19 cellular contexts compared by ENCODE assay signal in the genomic region with DNA sequence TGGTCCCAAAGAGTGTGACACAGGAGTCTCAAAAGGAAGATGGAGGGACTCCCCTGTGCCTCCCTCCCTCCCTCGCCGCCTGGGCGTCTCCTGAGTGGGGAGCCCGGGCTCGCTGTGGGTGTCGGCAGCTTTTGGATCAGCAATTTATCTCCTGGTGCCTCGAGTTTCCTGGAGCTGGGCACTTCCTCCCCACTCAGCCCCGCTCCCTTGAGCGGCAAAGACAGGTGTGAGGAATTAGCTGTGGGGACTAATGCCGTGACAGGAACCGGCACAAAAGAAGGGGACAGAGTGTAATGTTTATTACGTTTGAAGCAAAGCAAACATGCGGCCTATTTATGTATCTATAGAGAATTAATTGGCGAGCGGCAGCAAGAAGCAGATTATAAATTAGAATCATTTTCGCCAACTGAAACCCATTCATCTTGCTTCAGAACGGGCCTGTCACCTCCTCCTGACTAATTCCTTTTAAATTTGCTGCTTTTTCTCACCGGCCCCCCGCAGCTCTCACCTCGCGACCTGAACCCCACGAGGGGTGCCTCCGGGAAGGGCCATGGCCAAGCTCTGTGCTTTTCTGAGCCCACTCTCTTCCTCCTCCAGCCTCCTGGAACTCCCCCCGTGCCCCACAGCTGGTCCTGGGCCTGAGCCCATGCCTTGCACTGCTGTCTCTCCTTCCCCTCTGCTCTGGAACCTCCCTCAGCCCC. TPM values are rescaled to one million over a fixed set of nuclear protein-coding genes. Genes with fewer than 3 reads are reported as not detected.
"Had no signal": no experiment of that assay in that cellular context is flagged by ENCODE, and none has a peak within 500 bp of the region (broad histone marks: within the 10 kb centered on the region; RNA-seq: fewer than 3 reads in every experiment).

No MANE protein-coding gene starts in this region.

- H3K4me3 Mint-ChIP-seq: activated CD4-positive, alpha-beta memory T cell treated with anti-CD3 and anti-CD28 coated beads for 36 hours; activated naive CD8-positive, alpha-beta T cell treated with anti-CD3 and anti-CD28 coated beads for 36 hours; activated T-cell treated with anti-CD3 and anti-CD28 coated beads, Interleukin-2, amount 50 U/mL, for 4 hours; endodermal cell; mesothelial cell of epicardium; naive B cell; stimulated activated naive B cell treated with anti-CD40 and anti-IgM and Interleukin-4, amounts not matched to agents 10 μg/mL and 1 μg/mL and 100 μg/mL, for 72 hours had no signal

- DNase-seq: activated CD4-positive, alpha-beta memory T cell treated with anti-CD3 and anti-CD28 coated beads for 36 hours; activated CD4-positive, CD25-positive, alpha-beta regulatory T cell treated with anti-CD3 and anti-CD28 coated beads, Interleukin-2, amount 50 U/mL, for 72 hours; activated gamma-delta T cell treated with Interleukin-2 at 50 U/mL for 16 hours; activated naive CD8-positive, alpha-beta T cell treated with anti-CD3 and anti-CD28 coated beads for 36 hours; activated T-cell treated with anti-CD3 and anti-CD28 coated beads, Interleukin-2, amount 50 U/mL, for 4 hours; endodermal cell; left cardiac atrium; lower lobe of right lung; naive B cell; stimulated activated CD4-positive, alpha-beta T cell treated with anti-CD3 and anti-CD28 coated beads, Interleukin-2, amount 100 ng/mL, for 24 hours; stimulated activated naive B cell treated with anti-CD40 and anti-IgM and Interleukin-4, amounts not matched to agents 10 μg/mL and 1 μg/mL and 100 μg/mL, for 72 hours had no signal

- H3K27ac ChIP-seq: esophagus muscularis mucosa, lower lobe of right lung, neutrophil, tibial nerve had no signal

- H3K27ac Mint-ChIP-seq: activated CD4-positive, alpha-beta memory T cell treated with anti-CD3 and anti-CD28 coated beads for 36 hours; activated naive CD8-positive, alpha-beta T cell treated with anti-CD3 and anti-CD28 coated beads for 36 hours; endodermal cell; mesothelial cell of epicardium; stimulated activated naive B cell treated with anti-CD40 and anti-IgM and Interleukin-4, amounts not matched to agents 10 μg/mL and 1 μg/mL and 100 μg/mL, for 72 hours had no signal

- H3K36me3 Mint-ChIP-seq: activated CD4-positive, alpha-beta memory T cell treated with anti-CD3 and anti-CD28 coated beads for 36 hours; activated naive CD8-positive, alpha-beta T cell treated with anti-CD3 and anti-CD28 coated beads for 36 hours; mesothelial cell of epicardium; naive B cell; stimulated activated naive B cell treated with anti-CD40 and anti-IgM and Interleukin-4, amounts not matched to agents 10 μg/mL and 1 μg/mL and 100 μg/mL, for 72 hours had no signal

- H3K9me3 Mint-ChIP-seq: activated CD4-positive, alpha-beta memory T cell treated with anti-CD3 and anti-CD28 coated beads for 36 hours; activated naive CD8-positive, alpha-beta T cell treated with anti-CD3 and anti-CD28 coated beads for 36 hours; activated T-cell treated with anti-CD3 and anti-CD28 coated beads, Interleukin-2, amount 50 U/mL, for 4 hours; endodermal cell; mesothelial cell of epicardium; naive B cell; stimulated activated naive B cell treated with anti-CD40 and anti-IgM and Interleukin-4, amounts not matched to agents 10 μg/mL and 1 μg/mL and 100 μg/mL, for 72 hours had no signal

- ATAC-seq: activated T-cell treated with anti-CD3 and anti-CD28 coated beads, Interleukin-2, amount 50 U/mL, for 4 hours; left cardiac atrium; lower lobe of right lung; right cardiac atrium; stimulated activated naive B cell treated with anti-CD40 and anti-IgM and Interleukin-4, amounts not matched to agents 10 μg/mL and 1 μg/mL and 100 μg/mL, for 72 hours had no signal

- H3K36me3 ChIP-seq: esophagus muscularis mucosa, lower lobe of right lung, neutrophil, tibial nerve had no signal

- H3K4me3 ChIP-seq: esophagus muscularis mucosa, lower lobe of right lung, tibial nerve had no signal

- H3K9me3 ChIP-seq: esophagus muscularis mucosa, lower lobe of right lung, neutrophil, tibial nerve had no signal

RNA-seq across cellular contexts. Expression of a gene that starts 8.8 kb away (rescaled TPM):
- total RNA-seq: activated CD4-positive, alpha-beta memory T cell treated with anti-CD3 and anti-CD28 coated beads for 36 hours; activated T-cell treated with anti-CD3 and anti-CD28 coated beads, Interleukin-2, amount 50 U/mL, for 4 hours; chondrocyte; fibroblast of villous mesenchyme; subcutaneous adipose tissue had no signal
